21 cellular contexts compared by ENCODE assay signal in genomic region chr3:194619741-194620140, GRCh38.
"Had no signal": no experiment of that assay in that cellular context is flagged by ENCODE, and none has a peak within 500 bp of the region (broad histone marks: within the 10 kb centered on the region; RNA-seq: fewer than 3 reads in every experiment).

No MANE protein-coding gene starts in this region.

- H3K9me3 ChIP-seq: SJCRH30 had no signal

- H3K9ac ChIP-seq: KMS-11 had no signal

- H3K36me3 ChIP-seq: SJCRH30 had no signal

- ATAC-seq: HepG2, SK-N-SH treated with all-trans-retinoic acid at 6 μM for 48 hours had no signal

- H3K27ac ChIP-seq: KMS-11, SJCRH30 had no signal

- H3K4me3 ChIP-seq: SJCRH30 had no signal

- H3K4me2 ChIP-seq: KMS-11 had no signal

- H3K27me3 ChIP-seq: SJCRH30 had no signal

- FAIRE-seq: HepG2, RCC 7860 had no signal

- DNase-seq: IMR-90, MM.1S, NCI-H1092 treated with DMSO at 0.1 percent for 48 hours, NCI-H1436, NCI-H187, NCI-H2029, NCI-H2081 treated with DMSO at 0.1 percent for 48 hours, NCI-H2171, NCI-H226, NCI-H446, NCI-H510A, NCI-H524 treated with DMSO at 0.1 percent for 48 hours, NCI-H69, NCI-H774, RPMI8226, SHP77 treated with DMSO at 0.1 percent for 48 hours, SJCRH30 had no signal
